Comparison of ENCODE assay signal across 9 cellular contexts in genomic region chr2:235468978-235469694, GRCh38. TPM values are rescaled to one million over a fixed set of nuclear protein-coding genes. Genes with fewer than 3 reads are reported as not detected.
DNase-seq lines count a peak whose midpoint lies in the region; ATAC-seq and TF ChIP-seq lines count a peak whose summit lies in the region.
"Had no signal": no experiment of that assay in that cellular context is flagged by ENCODE, and none has a peak within 500 bp of the region (broad histone marks: within the 10 kb centered on the region; RNA-seq: fewer than 3 reads in every experiment).

No MANE protein-coding gene starts in this region.

- CTCF ChIA-PET in AG04450 (lab: Charles Lee): interaction anchor here (1.0 kb wide), 1 partner anchor 277 kb away, joined by 3 read pairs; no protein-coding TSS in a partner anchor

- ATAC-seq in lung (ENCODE audit: insufficient read depth, low FRiP score): peak; percentile 66
- ATAC-seq in HG03108 (IDR thresholded peaks at IDR 0.05; ENCODE audit: unreplicated experiment): no peak
- no peak for ATAC-seq in activated naive CD8-positive, alpha-beta T cell treated with anti-CD3 and anti-CD28 coated beads, Interleukin-2, amount 50 U/mL, for 24 hours

- H3K27ac Mint-ChIP-seq in activated naive CD8-positive, alpha-beta T cell treated with anti-CD3 and anti-CD28 coated beads, Interleukin-2, amount 50 U/mL, for 24 hours: no peak overlapping the region
- H3K27ac Mint-ChIP-seq: memory B cell had no signal

- H3K27me3 ChIP-seq in AG04450 (ENCODE audit: control insufficient read depth, insufficient read depth, low read length): peaks cover 2% of the 10 kb centered on the region
- H3K27me3 ChIP-seq in lung (ENCODE audit: control insufficient read depth, insufficient read depth): no peaks in the 10 kb centered on the region

- H3K4me1 Mint-ChIP-seq in activated naive CD8-positive, alpha-beta T cell treated with anti-CD3 and anti-CD28 coated beads, Interleukin-2, amount 50 U/mL, for 24 hours: no peaks in the 10 kb centered on the region
- H3K4me1 Mint-ChIP-seq: memory B cell had no signal

- H3K36me3 ChIP-seq in lung (ENCODE audit: control insufficient read depth in 2 of 2, insufficient read depth in 2 of 2, low read length in 2 of 2): no peaks in the 10 kb centered on the region

- H3K27ac ChIP-seq in AG04450 (ENCODE audit: low read depth, low read length) (peak overlapping the region; percentile 77), lung (ENCODE audit: low read depth in 1 of 2, low read length in 1 of 2) (peak overlapping the region in 1 of 2 donors; percentile 39)

- POLR2A ChIA-PET in AG04450 (lab: Yijun Ruan, JAX): interaction anchor here (0.6 to 0.7 kb wide), 2 partner anchors 65 to 179 kb away, joined by 3 to 6 read pairs; no protein-coding TSS in a partner anchor

- no peak for TF ChIP-seq CTCF in AG04450 (IDR thresholded peaks at IDR 0.05; ENCODE audit: low read depth, low read length)
- TF ChIP-seq CTCF in lung (IDR thresholded peaks at IDR 0.05; ENCODE audit: control extremely low read depth, extremely low read depth): no peak

- WGBS in lung, 2 donors: 57 to 58% methylated on average over 9 of the region's 9 CpGs

- peak overlapping the region; percentile 39 for H3K4me3 ChIP-seq in AG04450 (ENCODE audit: low read depth, low read length)
- no peak overlapping the region for H3K4me3 ChIP-seq in lung

- H3K27me3 Mint-ChIP-seq in activated naive CD8-positive, alpha-beta T cell treated with anti-CD3 and anti-CD28 coated beads, Interleukin-2, amount 50 U/mL, for 24 hours: peaks cover 7% of the 10 kb centered on the region

- H3K36me3 Mint-ChIP-seq in activated naive CD8-positive, alpha-beta T cell treated with anti-CD3 and anti-CD28 coated beads, Interleukin-2, amount 50 U/mL, for 24 hours (ENCODE audit: low read depth): no peaks in the 10 kb centered on the region
- H3K36me3 Mint-ChIP-seq: memory B cell had no signal

- peaks cover 3% of the 10 kb centered on the region in 2 donors for H3K4me1 ChIP-seq in lung (ENCODE audit: control insufficient read depth in 2 of 2, insufficient read depth in 2 of 2, low read length in 2 of 2)

- H3K4me3 Mint-ChIP-seq in activated naive CD8-positive, alpha-beta T cell treated with anti-CD3 and anti-CD28 coated beads, Interleukin-2, amount 50 U/mL, for 24 hours: no peak overlapping the region
- H3K4me3 Mint-ChIP-seq: memory B cell had no signal

- peak; percentile 67 for DNase-seq in AG04450 (ENCODE audit: low read depth, low spot score)
- peak; percentile 49 for DNase-seq in LoVo (ENCODE audit: low spot score)
- peak; percentile 50 for DNase-seq in cerebellum (ENCODE audit: low spot score)
- peak; percentile 49 for DNase-seq in lung (ENCODE audit: low spot score)
- DNase-seq in SIG-M5 (lab: John Stamatoyannopoulos, UW): no peak
- no peak for DNase-seq in SK-N-DZ (ENCODE audit: low spot score)
- no peak for DNase-seq in activated naive CD8-positive, alpha-beta T cell treated with anti-CD3 and anti-CD28 coated beads, Interleukin-2, amount 50 U/mL, for 24 hours

- H3K9me3 ChIP-seq in AG04450 (ENCODE audit: control insufficient read depth, insufficient read depth, low read length) (no peaks in the 10 kb centered on the region), lung (ENCODE audit: control insufficient read depth in 2 of 2, insufficient read depth in 1 of 2, low read length in 1 of 2) (no peaks in the 10 kb centered on the region)

- H3K9me3 Mint-ChIP-seq in activated naive CD8-positive, alpha-beta T cell treated with anti-CD3 and anti-CD28 coated beads, Interleukin-2, amount 50 U/mL, for 24 hours: no peaks in the 10 kb centered on the region
- H3K9me3 Mint-ChIP-seq: memory B cell had no signal

RNA-seq across cellular contexts. Expression of gene AGAP1, which starts 24.7 kb away (rescaled TPM):
- polyA plus RNA-seq in AG04450 (2011; rRNA removed): 12.4 and 14.7 TPM in 2 replicates
- 26.9 and 44.1 TPM in 2 replicates for polyA minus RNA-seq in AG04450 (2011; rRNA and poly(A)+ RNA removed)
- 68.2 TPM for total RNA-seq in cerebellum
- 10 to 100 TPM; 31.3 to 39.4 TPM for total RNA-seq in lung
- 1 to 10 TPM; 6.6 to 9.1 TPM for polyA plus RNA-seq in lung
- 10.1 and 11.7 TPM in 2 replicates for polyA plus RNA-seq in SK-N-DZ (2014; cell fraction: cytosol; rRNA removed)
- polyA plus RNA-seq in SK-N-DZ (2014; cell fraction: nucleus; rRNA removed): 6.9 and 15.3 TPM in 2 replicates

Comparison
In these comparisons a context has a peak if more than half of its experiments do, and no peak if none do; other contexts are left out.
1. DNase-seq: peak in AG04450 (single experiment), LoVo (single experiment), cerebellum (single experiment) and lung (single experiment); none in SIG-M5 (single experiment), SK-N-DZ (single experiment) and activated naive CD8-positive, alpha-beta T cell treated with anti-CD3 and anti-CD28 coated beads, Interleukin-2, amount 50 U/mL, for 24 hours (single experiment).